ENCODE assay signal across 1 cellular context in genomic region chr15:51227967-51228783, GRCh38.
TF ChIP-seq lines count a peak whose summit lies in the region.

No MANE protein-coding gene starts in this region.

TF ChIP-seq in K562, 482 proteins besides CTCF, POLR2A, EP300 and RAD21 (continued from another document and continues in another):
- TF ChIP-seq, protein P1, sequence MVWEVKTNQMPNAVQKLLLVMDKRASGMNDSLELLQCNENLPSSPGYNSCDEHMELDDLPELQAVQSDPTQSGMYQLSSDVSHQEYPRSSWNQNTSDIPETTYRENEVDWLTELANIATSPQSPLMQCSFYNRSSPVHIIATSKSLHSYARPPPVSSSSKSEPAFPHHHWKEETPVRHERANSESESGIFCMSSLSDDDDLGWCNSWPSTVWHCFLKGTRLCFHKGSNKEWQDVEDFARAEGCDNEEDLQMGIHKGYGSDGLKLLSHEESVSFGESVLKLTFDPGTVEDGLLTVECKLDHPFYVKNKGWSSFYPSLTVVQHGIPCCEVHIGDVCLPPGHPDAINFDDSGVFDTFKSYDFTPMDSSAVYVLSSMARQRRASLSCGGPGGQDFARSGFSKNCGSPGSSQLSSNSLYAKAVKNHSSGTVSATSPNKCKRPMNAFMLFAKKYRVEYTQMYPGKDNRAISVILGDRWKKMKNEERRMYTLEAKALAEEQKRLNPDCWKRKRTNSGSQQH (CRISPR knock-in tag; IDR thresholded peaks at IDR 0.05) = no peak
- TF ChIP-seq FOXP1 (CRISPR knock-in tag; IDR thresholded peaks at IDR 0.05) (no peak), DDX20 (tag; IDR thresholded peaks at IDR 0.05; ENCODE audit: low read depth) (no peak), KAT8 (IDR thresholded peaks at IDR 0.05; ENCODE audit: low read depth) (no peak), EP400 (IDR thresholded peaks at IDR 0.05) (no peak), ZNF551 (CRISPR knock-in tag; IDR thresholded peaks at IDR 0.05) (no peak), CEBPG (CRISPR knock-in tag; IDR thresholded peaks at IDR 0.05) (no peak), CEBPG (tag; conservative IDR thresholded peaks at IDR 0.05 in 1 of 2, IDR thresholded peaks at IDR 0.05 in 1 of 2) (no peak), ZNF24 (IDR thresholded peaks at IDR 0.05) (no peak), DNMT1 (IDR thresholded peaks at IDR 0.05) (no peak), MYC (IDR thresholded peaks at IDR 0.05; ENCODE audit: low read depth, low read length) (no peak), MYC (CRISPR knock-in tag; IDR thresholded peaks at IDR 0.05; ENCODE audit: borderline replicate concordance, low read depth) (no peak), CREB5 (CRISPR knock-in tag; IDR thresholded peaks at IDR 0.05) (no peak), ZKSCAN3 (CRISPR knock-in tag; IDR thresholded peaks at IDR 0.05) (no peak), ZNF586 (CRISPR knock-in tag; conservative IDR thresholded peaks at IDR 0.05) (no peak), KDM1A (IDR thresholded peaks at IDR 0.05) (peak in 1 of 2 experiments; percentile 17; a peak in 1 of 4 replicates), OTX1 (CRISPR knock-in tag; IDR thresholded peaks at IDR 0.05) (no peak), ZNF764 (CRISPR knock-in tag; IDR thresholded peaks at IDR 0.05; ENCODE audit: low read depth) (no peak), ZBTB40 (IDR thresholded peaks at IDR 0.05) (no peak), ZBTB40 (CRISPR knock-in tag; IDR thresholded peaks at IDR 0.05) (no peak), CBFA2T3 (IDR thresholded peaks at IDR 0.05) (no peak; the same call in 1 of the 2 replicates), NR2F6 (CRISPR knock-in tag; IDR thresholded peaks at IDR 0.05) (no peak), CGGBP1 (CRISPR knock-in tag; IDR thresholded peaks at IDR 0.05) (no peak), NELFE (IDR thresholded peaks at IDR 0.05; ENCODE audit: insufficient read depth, insufficient read length) (no peak), PHB2 (IDR thresholded peaks at IDR 0.05; ENCODE audit: low read depth) (no peak), PURB (CRISPR knock-in tag; IDR thresholded peaks at IDR 0.05; ENCODE audit: low read depth) (no peak), FOSL1 (tag; conservative IDR thresholded peaks at IDR 0.05) (peak; percentile 98), ZNF584 (CRISPR knock-in tag; IDR thresholded peaks at IDR 0.05; ENCODE audit: low read depth) (no peak), JUND (IDR thresholded peaks at IDR 0.05; ENCODE audit: borderline replicate concordance, low read depth, low read length) (peak; percentile 97), JUND (tag; IDR thresholded peaks at IDR 0.05; ENCODE audit: borderline replicate concordance, low read depth, low read length) (peak; percentile 97), NR2C1 (IDR thresholded peaks at IDR 0.05) (peak; percentile 53), NR2C1 (tag; IDR thresholded peaks at IDR 0.05) (peak; percentile 70), KLF6 (CRISPR knock-in tag; IDR thresholded peaks at IDR 0.05; ENCODE audit: borderline replicate concordance) (no peak), ZKSCAN1 (IDR thresholded peaks at IDR 0.05; ENCODE audit: low read depth, low read length) (no peak)
- TF ChIP-seq, protein P2, sequence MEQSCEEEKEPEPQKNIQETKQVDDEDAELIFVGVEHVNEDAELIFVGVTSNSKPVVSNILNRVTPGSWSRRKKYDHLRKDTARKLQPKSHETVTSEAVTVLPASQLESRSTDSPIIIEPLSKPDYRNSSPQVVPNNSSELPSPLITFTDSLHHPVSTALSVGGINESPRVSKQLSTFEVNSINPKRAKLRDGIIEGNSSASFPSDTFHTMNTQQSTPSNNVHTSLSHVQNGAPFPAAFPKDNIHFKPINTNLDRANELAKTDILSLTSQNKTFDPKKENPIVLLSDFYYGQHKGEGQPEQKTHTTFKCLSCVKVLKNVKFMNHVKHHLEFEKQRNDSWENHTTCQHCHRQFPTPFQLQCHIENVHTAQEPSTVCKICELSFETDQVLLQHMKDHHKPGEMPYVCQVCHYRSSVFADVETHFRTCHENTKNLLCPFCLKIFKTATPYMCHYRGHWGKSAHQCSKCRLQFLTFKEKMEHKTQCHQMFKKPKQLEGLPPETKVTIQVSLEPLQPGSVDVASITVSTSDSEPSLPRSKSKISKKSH (CRISPR knock-in tag; IDR thresholded peaks at IDR 0.05) = no peak
- TF ChIP-seq, protein P3, sequence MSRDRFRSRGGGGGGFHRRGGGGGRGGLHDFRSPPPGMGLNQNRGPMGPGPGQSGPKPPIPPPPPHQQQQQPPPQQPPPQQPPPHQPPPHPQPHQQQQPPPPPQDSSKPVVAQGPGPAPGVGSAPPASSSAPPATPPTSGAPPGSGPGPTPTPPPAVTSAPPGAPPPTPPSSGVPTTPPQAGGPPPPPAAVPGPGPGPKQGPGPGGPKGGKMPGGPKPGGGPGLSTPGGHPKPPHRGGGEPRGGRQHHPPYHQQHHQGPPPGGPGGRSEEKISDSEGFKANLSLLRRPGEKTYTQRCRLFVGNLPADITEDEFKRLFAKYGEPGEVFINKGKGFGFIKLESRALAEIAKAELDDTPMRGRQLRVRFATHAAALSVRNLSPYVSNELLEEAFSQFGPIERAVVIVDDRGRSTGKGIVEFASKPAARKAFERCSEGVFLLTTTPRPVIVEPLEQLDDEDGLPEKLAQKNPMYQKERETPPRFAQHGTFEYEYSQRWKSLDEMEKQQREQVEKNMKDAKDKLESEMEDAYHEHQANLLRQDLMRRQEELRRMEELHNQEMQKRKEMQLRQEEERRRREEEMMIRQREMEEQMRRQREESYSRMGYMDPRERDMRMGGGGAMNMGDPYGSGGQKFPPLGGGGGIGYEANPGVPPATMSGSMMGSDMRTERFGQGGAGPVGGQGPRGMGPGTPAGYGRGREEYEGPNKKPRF (IDR thresholded peaks at IDR 0.05; ENCODE audit: low read depth, low read length) = no peak
- TF ChIP-seq, protein P4, sequence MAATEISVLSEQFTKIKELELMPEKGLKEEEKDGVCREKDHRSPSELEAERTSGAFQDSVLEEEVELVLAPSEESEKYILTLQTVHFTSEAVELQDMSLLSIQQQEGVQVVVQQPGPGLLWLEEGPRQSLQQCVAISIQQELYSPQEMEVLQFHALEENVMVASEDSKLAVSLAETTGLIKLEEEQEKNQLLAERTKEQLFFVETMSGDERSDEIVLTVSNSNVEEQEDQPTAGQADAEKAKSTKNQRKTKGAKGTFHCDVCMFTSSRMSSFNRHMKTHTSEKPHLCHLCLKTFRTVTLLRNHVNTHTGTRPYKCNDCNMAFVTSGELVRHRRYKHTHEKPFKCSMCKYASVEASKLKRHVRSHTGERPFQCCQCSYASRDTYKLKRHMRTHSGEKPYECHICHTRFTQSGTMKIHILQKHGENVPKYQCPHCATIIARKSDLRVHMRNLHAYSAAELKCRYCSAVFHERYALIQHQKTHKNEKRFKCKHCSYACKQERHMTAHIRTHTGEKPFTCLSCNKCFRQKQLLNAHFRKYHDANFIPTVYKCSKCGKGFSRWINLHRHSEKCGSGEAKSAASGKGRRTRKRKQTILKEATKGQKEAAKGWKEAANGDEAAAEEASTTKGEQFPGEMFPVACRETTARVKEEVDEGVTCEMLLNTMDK (IDR thresholded peaks at IDR 0.05; ENCODE audit: borderline replicate concordance, insufficient read depth, low read depth, low read length, poor library complexity, severe bottlenecking) = no peak
- TF ChIP-seq, protein P5, sequence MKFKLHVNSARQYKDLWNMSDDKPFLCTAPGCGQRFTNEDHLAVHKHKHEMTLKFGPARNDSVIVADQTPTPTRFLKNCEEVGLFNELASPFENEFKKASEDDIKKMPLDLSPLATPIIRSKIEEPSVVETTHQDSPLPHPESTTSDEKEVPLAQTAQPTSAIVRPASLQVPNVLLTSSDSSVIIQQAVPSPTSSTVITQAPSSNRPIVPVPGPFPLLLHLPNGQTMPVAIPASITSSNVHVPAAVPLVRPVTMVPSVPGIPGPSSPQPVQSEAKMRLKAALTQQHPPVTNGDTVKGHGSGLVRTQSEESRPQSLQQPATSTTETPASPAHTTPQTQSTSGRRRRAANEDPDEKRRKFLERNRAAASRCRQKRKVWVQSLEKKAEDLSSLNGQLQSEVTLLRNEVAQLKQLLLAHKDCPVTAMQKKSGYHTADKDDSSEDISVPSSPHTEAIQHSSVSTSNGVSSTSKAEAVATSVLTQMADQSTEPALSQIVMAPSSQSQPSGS (CRISPR knock-in tag; IDR thresholded peaks at IDR 0.05) = no peak
- TF ChIP-seq, protein P6, sequence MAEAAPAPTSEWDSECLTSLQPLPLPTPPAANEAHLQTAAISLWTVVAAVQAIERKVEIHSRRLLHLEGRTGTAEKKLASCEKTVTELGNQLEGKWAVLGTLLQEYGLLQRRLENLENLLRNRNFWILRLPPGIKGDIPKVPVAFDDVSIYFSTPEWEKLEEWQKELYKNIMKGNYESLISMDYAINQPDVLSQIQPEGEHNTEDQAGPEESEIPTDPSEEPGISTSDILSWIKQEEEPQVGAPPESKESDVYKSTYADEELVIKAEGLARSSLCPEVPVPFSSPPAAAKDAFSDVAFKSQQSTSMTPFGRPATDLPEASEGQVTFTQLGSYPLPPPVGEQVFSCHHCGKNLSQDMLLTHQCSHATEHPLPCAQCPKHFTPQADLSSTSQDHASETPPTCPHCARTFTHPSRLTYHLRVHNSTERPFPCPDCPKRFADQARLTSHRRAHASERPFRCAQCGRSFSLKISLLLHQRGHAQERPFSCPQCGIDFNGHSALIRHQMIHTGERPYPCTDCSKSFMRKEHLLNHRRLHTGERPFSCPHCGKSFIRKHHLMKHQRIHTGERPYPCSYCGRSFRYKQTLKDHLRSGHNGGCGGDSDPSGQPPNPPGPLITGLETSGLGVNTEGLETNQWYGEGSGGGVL (CRISPR knock-in tag; IDR thresholded peaks at IDR 0.05) = no peak
- TF ChIP-seq, protein P7, sequence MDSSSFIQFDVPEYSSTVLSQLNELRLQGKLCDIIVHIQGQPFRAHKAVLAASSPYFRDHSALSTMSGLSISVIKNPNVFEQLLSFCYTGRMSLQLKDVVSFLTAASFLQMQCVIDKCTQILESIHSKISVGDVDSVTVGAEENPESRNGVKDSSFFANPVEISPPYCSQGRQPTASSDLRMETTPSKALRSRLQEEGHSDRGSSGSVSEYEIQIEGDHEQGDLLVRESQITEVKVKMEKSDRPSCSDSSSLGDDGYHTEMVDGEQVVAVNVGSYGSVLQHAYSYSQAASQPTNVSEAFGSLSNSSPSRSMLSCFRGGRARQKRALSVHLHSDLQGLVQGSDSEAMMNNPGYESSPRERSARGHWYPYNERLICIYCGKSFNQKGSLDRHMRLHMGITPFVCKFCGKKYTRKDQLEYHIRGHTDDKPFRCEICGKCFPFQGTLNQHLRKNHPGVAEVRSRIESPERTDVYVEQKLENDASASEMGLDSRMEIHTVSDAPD (CRISPR knock-in tag; IDR thresholded peaks at IDR 0.05) = no peak
